ENCODE assay signal across 30 cellular contexts in genomic region chr16:47013910-47014309, GRCh38.
"Had no signal": no experiment of that assay in that cellular context is flagged by ENCODE, and none has a peak within 500 bp of the region (broad histone marks: within the 10 kb centered on the region; RNA-seq: fewer than 3 reads in every experiment).

No MANE protein-coding gene starts in this region.

- H3K4me1 ChIP-seq: esophagus squamous epithelium, gastroesophageal sphincter had no signal

- H3K36me3 ChIP-seq: brain microvascular endothelial cell, esophagus squamous epithelium, gastroesophageal sphincter, heart right ventricle had no signal

- H3K27ac ChIP-seq: brain microvascular endothelial cell, coronary artery, epithelial cell of prostate, esophagus squamous epithelium, gastroesophageal sphincter, heart right ventricle, hepatocyte had no signal

- H3K4me3 ChIP-seq: coronary artery, esophagus squamous epithelium, gastroesophageal sphincter, heart right ventricle, hepatocyte had no signal

- H3K79me2 ChIP-seq: hepatocyte had no signal

- H3K27me3 ChIP-seq: brain microvascular endothelial cell, hepatocyte had no signal

- H2AFZ ChIP-seq: hepatocyte had no signal

- FAIRE-seq: astrocyte, bronchial epithelial cell, endometrium, endothelial cell of umbilical vein had no signal

- DNase-seq: activated CD4-positive, alpha-beta memory T cell treated with anti-CD3 and anti-CD28 coated beads, Interleukin-2, amount 10 ng/mL, durations not matched to agents 7 days and 5 days; activated CD4-positive, alpha-beta T cell treated with anti-CD3 and anti-CD28 coated beads for 1 hour; activated CD4-positive, alpha-beta T cell treated with anti-CD3 and anti-CD28 coated beads for 4 hours; activated CD4-positive, alpha-beta T cell treated with anti-CD3 and anti-CD28 coated beads, Interleukin-2, amount 10 ng/mL, durations not matched to agents 7 days and 5 days; activated CD4-positive, alpha-beta T cell treated with anti-CD3 and anti-CD28 coated beads, Interleukin-2, amount 50 U/mL, for 4 hours; activated CD8-positive, alpha-beta memory T cell treated with anti-CD3 and anti-CD28 coated beads, Interleukin-2, amount 50 U/mL, for 48 hours; activated effector memory CD4-positive, alpha-beta T cell treated with Interleukin-2 at 50 U/mL for 16 hours; activated gamma-delta T cell treated with Interleukin-2 at 50 U/mL for 16 hours; activated naive CD4-positive, alpha-beta T cell treated with anti-CD3 and anti-CD28 coated beads, Interleukin-2, amount 50 U/mL, for 16 hours; activated naive CD4-positive, alpha-beta T cell treated with Interleukin-2 at 50 U/mL for 16 hours; activated T-cell treated with anti-CD3 and anti-CD28 coated beads for 4 hours; activated T-cell treated with anti-CD3 and anti-CD28 coated beads, Interleukin-2, amount 50 U/mL, for 24 hours; amniotic stem cell; brain microvascular endothelial cell; dermis blood vessel endothelial cell; effector CD4-positive, alpha-beta T cell; effector memory CD8-positive, alpha-beta T cell; esophagus squamous epithelium; foreskin melanocyte; heart right ventricle; T-helper 2 cell had no signal

- H3K4me2 ChIP-seq: hepatocyte had no signal

- ATAC-seq: activated T-helper 17 cell treated with anti-CD3 and anti-CD28 coated beads, Interleukin-2, amount 50 U/mL, for 72 hours; effector memory CD8-positive, alpha-beta T cell; gastroesophageal sphincter; heart right ventricle had no signal

- H3K9me3 ChIP-seq: esophagus squamous epithelium, gastroesophageal sphincter, heart right ventricle had no signal
